In genomic region chr10:46787321-46787615, GRCh38 we compare ENCODE assay signal across 8 cellular contexts.
DNase-seq lines count a peak whose midpoint lies in the region; ATAC-seq and TF ChIP-seq lines count a peak whose summit lies in the region.

No MANE protein-coding gene starts in this region.

- TF ChIP-seq CTCF in AG10803 (conservative IDR thresholded peaks at IDR 0.05; ENCODE audit: low read length) (no peak; the same call in 1 of the 2 replicates), KMS-11 (conservative IDR thresholded peaks at IDR 0.05; ENCODE audit: low read depth, low read length) (no peak), fibroblast of the aortic adventitia (IDR thresholded peaks at IDR 0.05; ENCODE audit: insufficient read depth, low read length) (no peak), nephron progenitor cell (IDR thresholded peaks at IDR 0.05) (no peak)

- no peaks in the 10 kb centered on the region for H3K27me3 ChIP-seq in KMS-11 (ENCODE audit: insufficient read depth, low read depth)

- ATAC-seq in GM18505 (IDR thresholded peaks at IDR 0.05; ENCODE audit: unreplicated experiment) = peak; percentile 48

- no peak overlapping the region for H3K27ac ChIP-seq in KMS-11

- intact Hi-C loops in activated CD4-positive, alpha-beta memory T cell treated with anti-CD3 and anti-CD28 coated beads for 36 hours (cut with micrococcal nuclease) = no loop called here

- H3K27me3 Mint-ChIP-seq in activated CD4-positive, alpha-beta memory T cell treated with anti-CD3 and anti-CD28 coated beads for 36 hours = no peaks in the 10 kb centered on the region
- H3K27me3 Mint-ChIP-seq in nephron progenitor cell (ENCODE audit: low read depth, poor library complexity) = peaks cover 3% of the 10 kb centered on the region

- no peaks in the 10 kb centered on the region for H3K36me3 Mint-ChIP-seq in activated CD4-positive, alpha-beta memory T cell treated with anti-CD3 and anti-CD28 coated beads for 36 hours
- H3K36me3 Mint-ChIP-seq in nephron progenitor cell (ENCODE audit: low read depth) = no peaks in the 10 kb centered on the region

- H3K4me3 ChIP-seq in AG10803 (ENCODE audit: low read length) (peak overlapping the region; percentile 69), KMS-11 (IDR thresholded peaks at IDR 0.05; ENCODE audit: insufficient read depth, low read depth, low read length) (no peak overlapping the region), fibroblast of the aortic adventitia (ENCODE audit: low read depth, low read length) (peak overlapping the region; percentile 77)

- H3K4me1 Mint-ChIP-seq in activated CD4-positive, alpha-beta memory T cell treated with anti-CD3 and anti-CD28 coated beads for 36 hours (ENCODE audit: low read depth) = peaks cover 3% of the 10 kb centered on the region
- peaks cover 13% of the 10 kb centered on the region for H3K4me1 Mint-ChIP-seq in nephron progenitor cell

- peak overlapping the region; percentile 75; the same call in 1 of the 2 replicates for H2AFZ ChIP-seq in KMS-11 (ENCODE audit: low read depth)

- H3K4me2 ChIP-seq in KMS-11 = peak overlapping the region; percentile 59

- POLR2A ChIA-PET in activated CD4-positive, alpha-beta memory T cell treated with anti-CD3 and anti-CD28 coated beads for 36 hours (lab: Charles Lee) = no interaction called here

- H4K20me1 ChIP-seq in KMS-11 (ENCODE audit: insufficient read depth) = no peaks in the 10 kb centered on the region

- H3K9me3 Mint-ChIP-seq in activated CD4-positive, alpha-beta memory T cell treated with anti-CD3 and anti-CD28 coated beads for 36 hours = no peaks in the 10 kb centered on the region
- H3K9me3 Mint-ChIP-seq in nephron progenitor cell = no peaks in the 10 kb centered on the region

- H3K4me1 ChIP-seq in KMS-11 (ENCODE audit: low read depth, poor library complexity, severe bottlenecking) = no peaks in the 10 kb centered on the region

- no peaks in the 10 kb centered on the region for H3K79me2 ChIP-seq in KMS-11 (ENCODE audit: insufficient read depth, low read depth)

- no peak for TF ChIP-seq POLR2A in GM18505 (IDR thresholded peaks at IDR 0.05; ENCODE audit: borderline replicate concordance, extremely low read depth, insufficient read depth, insufficient read length)

- H3K36me3 ChIP-seq in KMS-11 (ENCODE audit: insufficient read depth) = no peaks in the 10 kb centered on the region

- DNase-seq in AG10803 (ENCODE audit: low read depth) = peak; percentile 46
- DNase-seq in activated CD4-positive, alpha-beta memory T cell treated with anti-CD3 and anti-CD28 coated beads for 36 hours = peak; percentile 45
- DNase-seq in fibroblast of the aortic adventitia (ENCODE audit: low read depth) = peak; percentile 70
- peak; percentile 3 for DNase-seq in nephron progenitor cell
- no peak for DNase-seq in effector CD8-positive, alpha-beta T cell (lab: John Stamatoyannopoulos, UW)
- DNase-seq in NCI-H510A treated with DMSO at 0.1 percent for 48 hours (lab: John Stamatoyannopoulos, UW) = no peak

- peak overlapping the region; percentile 66 for H3K27ac Mint-ChIP-seq in activated CD4-positive, alpha-beta memory T cell treated with anti-CD3 and anti-CD28 coated beads for 36 hours
- H3K27ac Mint-ChIP-seq in nephron progenitor cell = peak overlapping the region; percentile 95

- peak overlapping the region; percentile 27; the same call in 1 of the 2 replicates for H3K9ac ChIP-seq in KMS-11

- H3K4me3 Mint-ChIP-seq in activated CD4-positive, alpha-beta memory T cell treated with anti-CD3 and anti-CD28 coated beads for 36 hours = peak overlapping the region; percentile 91
- H3K4me3 Mint-ChIP-seq in nephron progenitor cell = peak overlapping the region; percentile 99

- CTCF ChIA-PET in activated CD4-positive, alpha-beta memory T cell treated with anti-CD3 and anti-CD28 coated beads for 36 hours (lab: Charles Lee) = no interaction called here

Comparison
In these comparisons a context has a peak if more than half of its experiments do, and no peak if none do; other contexts are left out.
1. DNase-seq: peak in AG10803 (single experiment), activated CD4-positive, alpha-beta memory T cell treated with anti-CD3 and anti-CD28 coated beads for 36 hours (single experiment), fibroblast of the aortic adventitia (single experiment) and nephron progenitor cell (single experiment); none in effector CD8-positive, alpha-beta T cell (single experiment) and NCI-H510A treated with DMSO at 0.1 percent for 48 hours (single experiment).